In the genomic region with DNA sequence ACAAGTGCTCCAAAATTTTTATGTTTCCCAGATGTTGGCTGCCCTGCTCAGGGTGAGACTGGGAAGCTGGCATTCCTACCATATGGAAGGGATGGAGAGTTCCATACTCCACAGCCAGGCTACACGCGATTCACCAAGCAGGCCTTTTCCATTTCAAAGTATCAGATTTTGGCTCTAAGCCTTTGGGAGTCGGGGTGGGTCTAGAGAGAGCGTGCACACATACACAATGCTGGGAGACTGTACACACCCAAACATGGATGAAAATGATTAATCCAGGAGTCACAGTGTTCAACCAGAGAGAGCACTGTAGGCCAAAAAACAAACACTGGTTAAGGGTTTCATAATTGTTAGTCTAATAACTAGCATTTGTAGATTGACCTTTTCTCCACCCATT, we compare ENCODE assay signal across 2 cellular contexts.
TF ChIP-seq lines count a peak whose summit lies in the region.

No MANE protein-coding gene starts in this region.

TF ChIP-seq in IMR-90, 13 proteins besides CTCF, POLR2A, EP300 and RAD21 (continued from another document):
- TF ChIP-seq USF2 (IDR thresholded peaks at IDR 0.05; ENCODE audit: low read depth, low read length) (no peak), NFE2L2 (IDR thresholded peaks at IDR 0.05; ENCODE audit: low read depth, low read length) (no peak), RFX5 (IDR thresholded peaks at IDR 0.05; ENCODE audit: low read depth, low read length) (no peak), SMC3 (IDR thresholded peaks at IDR 0.05; ENCODE audit: low read depth, low read length) (no peak), MAZ (IDR thresholded peaks at IDR 0.05; ENCODE audit: borderline replicate concordance, low read depth, low read length) (no peak), MAFK (IDR thresholded peaks at IDR 0.05; ENCODE audit: low read depth, low read length) (no peak), RCOR1 (IDR thresholded peaks at IDR 0.05; ENCODE audit: insufficient replicate concordance, low read length) (no peak), BHLHE40 (IDR thresholded peaks at IDR 0.05; ENCODE audit: low read depth, low read length) (no peak), CEBPB (IDR thresholded peaks at IDR 0.05; ENCODE audit: low read depth, low read length) (no peak), ELK1 (IDR thresholded peaks at IDR 0.05; ENCODE audit: borderline replicate concordance, low read depth, low read length) (no peak)

TF ChIP-seq in liver, 16 proteins besides CTCF, POLR2A, EP300 and RAD21 (continued from another document):
- TF ChIP-seq REST (IDR thresholded peaks at IDR 0.05) = no peak
- TF ChIP-seq EGR1 (IDR thresholded peaks at IDR 0.05; ENCODE audit: low read depth in 2 of 2) = no peak
- TF ChIP-seq FOXA1 (IDR thresholded peaks at IDR 0.05) = no peak
- TF ChIP-seq ZBTB33 (IDR thresholded peaks at IDR 0.05) = no peak
- peak; percentile 63 for TF ChIP-seq MAX (IDR thresholded peaks at IDR 0.05)
- TF ChIP-seq JUND (IDR thresholded peaks at IDR 0.05) = peak in 1 of 2 donors; percentile 50
- peak; percentile 40 for TF ChIP-seq FOXA2 (IDR thresholded peaks at IDR 0.05)
- TF ChIP-seq, protein P1, sequence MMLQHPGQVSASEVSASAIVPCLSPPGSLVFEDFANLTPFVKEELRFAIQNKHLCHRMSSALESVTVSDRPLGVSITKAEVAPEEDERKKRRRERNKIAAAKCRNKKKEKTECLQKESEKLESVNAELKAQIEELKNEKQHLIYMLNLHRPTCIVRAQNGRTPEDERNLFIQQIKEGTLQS (IDR thresholded peaks at IDR 0.05) = peak; percentile 26
- peak; percentile 52 to 65 for TF ChIP-seq HNF4A (conservative IDR thresholded peaks at IDR 0.05)
- TF ChIP-seq SP1 (IDR thresholded peaks at IDR 0.05) = peak; percentile 64
- TF ChIP-seq GABPA (IDR thresholded peaks at IDR 0.05 in 1 of 2, conservative IDR thresholded peaks at IDR 0.05 in 1 of 2) = no peak
- TF ChIP-seq YY1 (IDR thresholded peaks at IDR 0.05) = peak; percentile 78
TF ChIP-seq in liver: peak in this region for 8.
